Comparison of ENCODE assay signal across 1 cellular context in genomic region chr1:240644732-240645131, GRCh38.
TF ChIP-seq lines count a peak whose summit lies in the region.

No MANE protein-coding gene starts in this region.

TF ChIP-seq in GM23338, 12 proteins besides CTCF, POLR2A, EP300 and RAD21 (continued from another document):
- TF ChIP-seq ZNF462 (CRISPR knock-in tag; IDR thresholded peaks at IDR 0.05) (no peak), EZH2phosphoT487 (IDR thresholded peaks at IDR 0.05; ENCODE audit: unreplicated experiment) (no peak), POLR2AphosphoS5 (IDR thresholded peaks at IDR 0.05; ENCODE audit: low read depth) (no peak), ZNF114 (CRISPR knock-in tag; IDR thresholded peaks at IDR 0.05) (no peak), REST (IDR thresholded peaks at IDR 0.05; ENCODE audit: unreplicated experiment) (no peak), JUNB (IDR thresholded peaks at IDR 0.05; ENCODE audit: unreplicated experiment) (no peak), STAT1 (IDR thresholded peaks at IDR 0.05; ENCODE audit: unreplicated experiment) (no peak), ZNF331 (CRISPR knock-in tag; IDR thresholded peaks at IDR 0.05; ENCODE audit: low read depth) (no peak), ETS1 (IDR thresholded peaks at IDR 0.05) (no peak)
